Comparison of ENCODE assay signal across 1 cellular context in genomic region chr12:32418221-32418620, GRCh38.
TF ChIP-seq lines count a peak whose summit lies in the region.

No MANE protein-coding gene starts in this region.

TF ChIP-seq in H1, 55 proteins besides CTCF, POLR2A, EP300 and RAD21:
- no peak for TF ChIP-seq FOSL1 (IDR thresholded peaks at IDR 0.05; ENCODE audit: insufficient read depth, low read depth, low read length)
- no peak for TF ChIP-seq PHF8 (conservative IDR thresholded peaks at IDR 0.05; ENCODE audit: low read depth, low read length)
- no peak for TF ChIP-seq BCL11A (IDR thresholded peaks at IDR 0.05; ENCODE audit: low read depth in 2 of 2, low read length in 2 of 2)
- TF ChIP-seq CTBP2 (IDR thresholded peaks at IDR 0.05; ENCODE audit: borderline replicate concordance, insufficient read depth, insufficient read length, low read length), result no peak
- TF ChIP-seq EGR1 (IDR thresholded peaks at IDR 0.05; ENCODE audit: borderline replicate concordance, low read depth, low read length), result no peak
- TF ChIP-seq CEBPB (IDR thresholded peaks at IDR 0.05; ENCODE audit: low read depth, low read length), result no peak
- no peak for TF ChIP-seq MAFK (IDR thresholded peaks at IDR 0.05; ENCODE audit: low read depth, low read length)
- TF ChIP-seq SIX5 (IDR thresholded peaks at IDR 0.05; ENCODE audit: low read depth, low read length), result no peak
- TF ChIP-seq HDAC6 (IDR thresholded peaks at IDR 0.05; ENCODE audit: low read depth, low read length), result no peak
- TF ChIP-seq MAX (IDR thresholded peaks at IDR 0.05), result no peak
- TF ChIP-seq NANOG (IDR thresholded peaks at IDR 0.05; ENCODE audit: insufficient read depth, low read depth, low read length, poor library complexity, severe bottlenecking), result no peak
- no peak for TF ChIP-seq SAP30 (IDR thresholded peaks at IDR 0.05; ENCODE audit: insufficient read depth, insufficient replicate concordance, low read length)
- no peak for TF ChIP-seq USF2 (IDR thresholded peaks at IDR 0.05; ENCODE audit: low read length)
- no peak for TF ChIP-seq POLR2AphosphoS5 (IDR thresholded peaks at IDR 0.05; ENCODE audit: low read depth, low read length)
- TF ChIP-seq, protein P1, sequence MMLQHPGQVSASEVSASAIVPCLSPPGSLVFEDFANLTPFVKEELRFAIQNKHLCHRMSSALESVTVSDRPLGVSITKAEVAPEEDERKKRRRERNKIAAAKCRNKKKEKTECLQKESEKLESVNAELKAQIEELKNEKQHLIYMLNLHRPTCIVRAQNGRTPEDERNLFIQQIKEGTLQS (IDR thresholded peaks at IDR 0.05; ENCODE audit: insufficient read depth, low read depth, low read length), result no peak
- TF ChIP-seq SRF (IDR thresholded peaks at IDR 0.05; ENCODE audit: low read depth, low read length), result no peak
- TF ChIP-seq TAF7 (optimal IDR thresholded peaks at IDR 0.05; ENCODE audit: borderline replicate concordance, low read depth, low read length), result no peak
- TF ChIP-seq GABPA (IDR thresholded peaks at IDR 0.05; ENCODE audit: borderline replicate concordance, insufficient read depth, low read length), result no peak
